Comparison of ENCODE assay signal across 9 cellular contexts in genomic region chr17:29138184-29138955, GRCh38. TPM values are rescaled to one million over a fixed set of nuclear protein-coding genes. Genes with fewer than 3 reads are reported as not detected.
DNase-seq lines count a peak whose midpoint lies in the region; ATAC-seq, FAIRE-seq and TF ChIP-seq lines count a peak whose summit lies in the region.
"Had no signal": no experiment of that assay in that cellular context is flagged by ENCODE, and none has a peak within 500 bp of the region (broad histone marks: within the 10 kb centered on the region; RNA-seq: fewer than 3 reads in every experiment).

No MANE protein-coding gene starts in this region.

- FAIRE-seq in H54 (lab: Jason Lieb, UNC), result no peak

- no peak overlapping the region for H3K27ac Mint-ChIP-seq in endodermal cell

- H3K9me3 Mint-ChIP-seq in endodermal cell, result no peaks in the 10 kb centered on the region

- H3K36me3 ChIP-seq in endodermal cell (ENCODE audit: control insufficient read depth, insufficient read depth, low read length), result no peaks in the 10 kb centered on the region
- H3K36me3 ChIP-seq: left lung had no signal

- DNase-seq in T-helper 22 cell (ENCODE audit: low read depth) (peak; percentile 32), endodermal cell (peak; percentile 44), mesenteric fat pad (ENCODE audit: low spot score) (no peak), NCI-H526 treated with DMSO at 0.1 percent for 48 hours (lab: John Stamatoyannopoulos, UW) (no peak), H54 (ENCODE audit: insufficient read length, low spot score) (no peak)
- peak; percentile 79 for DNase-seq in stimulated activated CD4-positive, alpha-beta T cell treated with anti-CD3 and anti-CD28 coated beads, Interleukin-4, amount 100 ng/mL, for 24 hours

- no peak for TF ChIP-seq CTCF in endodermal cell (conservative IDR thresholded peaks at IDR 0.05)

- H3K4me3 ChIP-seq in endodermal cell (ENCODE audit: low read length), result no peak overlapping the region

- no peaks in the 10 kb centered on the region for H3K27me3 Mint-ChIP-seq in endodermal cell (ENCODE audit: insufficient read depth)

- no peaks in the 10 kb centered on the region for H3K4me1 ChIP-seq in endodermal cell (ENCODE audit: control insufficient read depth, insufficient read depth, low read length)

- peak; percentile 21 for ATAC-seq in GM19397 (IDR thresholded peaks at IDR 0.05; ENCODE audit: unreplicated experiment)
- ATAC-seq in HG03571 (IDR thresholded peaks at IDR 0.05; ENCODE audit: unreplicated experiment), result no peak

- TF ChIP-seq POLR2A in H54 (IDR thresholded peaks at IDR 0.05; ENCODE audit: low read depth, low read length), result no peak

- H3K27ac ChIP-seq in endodermal cell (ENCODE audit: low read depth, low read length), result no peak overlapping the region

- no peak overlapping the region for H3K4me3 Mint-ChIP-seq in endodermal cell

- H3K27me3 ChIP-seq in endodermal cell (ENCODE audit: control insufficient read depth, insufficient read depth, low read length, poor library complexity, severe bottlenecking), result no peaks in the 10 kb centered on the region
- H3K27me3 ChIP-seq: left lung had no signal

- no peaks in the 10 kb centered on the region for H3K36me3 Mint-ChIP-seq in endodermal cell (ENCODE audit: low read depth)

- no peak overlapping the region for H3K9ac ChIP-seq in endodermal cell (ENCODE audit: extremely low read depth, low read length, poor library complexity, severe bottlenecking)

- WGBS in endodermal cell (ENCODE audit: insufficient coverage in 1 of 2, insufficient read length in 1 of 2), 2 experiments, result 89 to 96% methylated on average over 2 to 12 of the region's 13 CpGs

- H3K4me1 Mint-ChIP-seq in endodermal cell, result peaks cover 16% of the 10 kb centered on the region

- H3K9me3 ChIP-seq in endodermal cell (ENCODE audit: control insufficient read depth, low read length), result no peaks in the 10 kb centered on the region
- H3K9me3 ChIP-seq: left lung had no signal

RNA-seq across cellular contexts. Expression of gene MYO18A, which starts 41.8 kb away (rescaled TPM):
- total RNA-seq in endodermal cell (10 to 100 TPM; 43.8 to 56.7 TPM), mesenteric fat pad (48.6 TPM)
- polyA plus RNA-seq in endodermal cell (2013, experiment 1 of 2), result 30.0 TPM
- 37.8 TPM for polyA plus RNA-seq in endodermal cell (2013, experiment 2 of 2)

Comparison
In these comparisons a context has a peak if more than half of its experiments do, and no peak if none do; other contexts are left out.
1. DNase-seq: peak in T-helper 22 cell (single experiment), endodermal cell (single experiment) and stimulated activated CD4-positive, alpha-beta T cell treated with anti-CD3 and anti-CD28 coated beads, Interleukin-4, amount 100 ng/mL, for 24 hours (single experiment); none in mesenteric fat pad (single experiment), NCI-H526 treated with DMSO at 0.1 percent for 48 hours (single experiment) and H54 (single experiment).